In the genomic region with DNA sequence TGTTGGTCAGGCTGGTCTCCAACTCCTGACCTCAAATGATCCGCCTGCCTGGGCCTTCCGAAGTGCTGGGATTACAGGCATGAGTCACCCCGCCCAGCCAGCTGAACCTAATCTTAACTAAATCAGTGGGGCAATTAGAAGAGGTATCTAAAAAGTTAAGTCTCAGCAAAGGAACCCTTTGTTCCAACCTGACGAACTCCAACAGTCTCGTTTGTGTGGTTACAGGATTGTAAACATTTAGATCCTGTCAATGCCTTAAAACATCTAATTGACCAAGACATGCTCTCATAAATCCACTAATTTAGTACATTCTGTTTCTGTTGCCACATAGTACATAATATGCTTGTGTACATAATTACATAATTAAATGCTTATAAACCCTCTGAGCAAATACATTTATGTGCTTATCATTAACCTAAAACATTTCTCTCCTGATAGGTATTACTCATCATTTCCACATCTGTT, we compare ENCODE assay signal across 12 cellular contexts. TPM values are rescaled to one million over a fixed set of nuclear protein-coding genes. Genes with fewer than 3 reads are reported as not detected.
A peak's percentile ranks its signal among the peaks of the same experiment; 100 is the strongest.
DNase-seq lines count a peak whose midpoint lies in the region; ATAC-seq, FAIRE-seq and TF ChIP-seq lines count a peak whose summit lies in the region.
"Had no signal": no experiment of that assay in that cellular context is flagged by ENCODE, and none has a peak within 500 bp of the region (broad histone marks: within the 10 kb centered on the region; RNA-seq: fewer than 3 reads in every experiment).

No MANE protein-coding gene starts in this region.

- no peak overlapping the region for H3K9ac ChIP-seq in kidney (ENCODE audit: low read length in 2 of 2)

- H3K4me3 ChIP-seq in mucosa of descending colon = no peak overlapping the region
- H3K4me3 ChIP-seq in kidney (ENCODE audit: low read length in 2 of 2) = no peak overlapping the region
- H3K4me3 ChIP-seq: HAP-1 had no signal

- DNase-seq in DMS153 treated with DMSO at 0.1 percent for 48 hours (lab: John Stamatoyannopoulos, UW; ENCODE audit: unreplicated experiment) = peak; percentile 38
- DNase-seq in NCI-H1105 (lab: John Stamatoyannopoulos, UW) = peak; percentile 53
- DNase-seq in astrocyte of the hippocampus (ENCODE audit: low read depth, low spot score) = peak; percentile 85
- DNase-seq in mucosa of descending colon = peak; percentile 58 to 77 (median 69)
- DNase-seq in kidney = no peak
- no peak for DNase-seq in sciatic nerve (ENCODE audit: low spot score)
- DNase-seq in middle frontal gyrus (ENCODE audit: extremely low spot score, low spot score) = no peak
- DNase-seq: central memory CD4-positive, alpha-beta T cell; hippocampal formation; stimulated activated naive CD4-positive, alpha-beta T cell treated with Interleukin-2 at 50 U/mL for 16 hours had no signal

- peaks cover 5% of the 10 kb centered on the region for H3K4me1 ChIP-seq in mucosa of descending colon (ENCODE audit: low read depth)
- H3K4me1 ChIP-seq in kidney (ENCODE audit: control insufficient read depth in 1 of 2, insufficient read depth in 1 of 2, low read depth in 1 of 2, low read length in 2 of 2) = no peaks in the 10 kb centered on the region

- no peak for FAIRE-seq in kidney (lab: Jason Lieb, UNC)

- no peaks in the 10 kb centered on the region for H3K36me3 ChIP-seq in mucosa of descending colon (ENCODE audit: low read depth)
- H3K36me3 ChIP-seq in kidney (ENCODE audit: control insufficient read depth in 1 of 2, insufficient read depth in 2 of 2, low read length in 2 of 2) = no peaks in the 10 kb centered on the region
- H3K36me3 ChIP-seq: HAP-1 had no signal

- H3K27ac ChIP-seq in kidney (ENCODE audit: low read depth in 2 of 2, low read length in 2 of 2) = no peak overlapping the region

- intact Hi-C loops in mucosa of descending colon (cut with DNase I, micrococcal nuclease) (no loop called here), kidney (cut with DNase I) (no loop called here), sciatic nerve (cut with DNase I) (no loop called here)

- no peaks in the 10 kb centered on the region for H3K9me3 ChIP-seq in mucosa of descending colon
- no peaks in the 10 kb centered on the region for H3K9me3 ChIP-seq in kidney (ENCODE audit: control insufficient read depth in 1 of 2, low read length in 2 of 2)
- H3K9me3 ChIP-seq: HAP-1 had no signal

- TF ChIP-seq CTCF in mucosa of descending colon (IDR thresholded peaks at IDR 0.05) = no peak
- no peak for TF ChIP-seq CTCF in kidney (IDR thresholded peaks at IDR 0.05; ENCODE audit: borderline replicate concordance, extremely low read depth, insufficient read depth)

- ATAC-seq in mucosa of descending colon (peak; percentile 97), HG03095 (IDR thresholded peaks at IDR 0.05; ENCODE audit: unreplicated experiment) (no peak), sciatic nerve (no peak)

RNA-seq across cellular contexts. Expression of gene STK39, which starts 31.1 kb away (rescaled TPM):
- total RNA-seq in mucosa of descending colon (10 to 100 TPM; 36.4 to 57.5 (median 52.5) TPM), kidney (27.1 TPM), sciatic nerve (19.0 TPM)
- polyA plus RNA-seq in kidney (ENCODE audit: insufficient read depth, low read depth, low replicate concordance) = 15.9 TPM

Comparison
In these comparisons a context has a peak if more than half of its experiments do, and no peak if none do; other contexts are left out.
1. DNase-seq: peak in DMS153 treated with DMSO at 0.1 percent for 48 hours (single experiment), NCI-H1105 (single experiment), astrocyte of the hippocampus (single experiment) and mucosa of descending colon (3 of 3); none in kidney (single experiment), sciatic nerve (single experiment) and middle frontal gyrus (single experiment).